8 cellular contexts compared by ENCODE assay signal in the genomic region with DNA sequence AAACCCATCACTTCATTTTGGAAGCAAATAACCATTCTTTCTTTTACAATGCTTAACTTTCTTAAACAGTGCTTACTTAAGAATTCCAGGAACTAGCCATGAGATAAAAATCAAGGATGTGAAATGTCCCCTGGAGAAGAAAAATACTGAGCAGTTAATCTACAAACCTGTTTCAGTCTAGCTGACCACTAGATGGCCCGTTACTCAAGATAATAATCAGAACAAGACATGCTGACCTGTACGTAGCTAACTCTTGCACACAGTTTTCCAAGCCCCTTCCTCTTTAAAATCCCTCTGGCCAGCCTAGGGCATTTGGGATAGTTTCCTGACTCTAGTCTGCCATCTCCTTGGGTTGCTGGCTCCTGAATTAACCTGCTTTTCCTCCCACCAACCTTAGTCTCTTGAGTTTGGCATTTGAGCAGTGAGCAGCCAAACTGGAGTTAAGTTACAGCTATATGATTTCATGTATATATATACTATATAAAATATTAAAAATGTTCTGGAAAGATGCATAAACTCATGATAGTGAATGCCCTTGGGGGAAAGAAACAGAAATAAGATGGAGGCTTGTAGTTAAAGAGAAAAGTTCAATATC. TPM values are rescaled to one million over a fixed set of nuclear protein-coding genes. Genes with fewer than 3 reads are reported as not detected.
DNase-seq lines count a peak whose midpoint lies in the region; ATAC-seq and TF ChIP-seq lines count a peak whose summit lies in the region.

No MANE protein-coding gene starts in this region.

- no peaks in the 10 kb centered on the region for H3K36me3 ChIP-seq in kidney epithelial cell (ENCODE audit: control insufficient read depth, insufficient read depth, low read length)

- H3K27me3 Mint-ChIP-seq in activated CD8-positive, alpha-beta T cell treated with anti-CD3 and anti-CD28 coated beads for 36 hours = no peaks in the 10 kb centered on the region
- H3K27me3 Mint-ChIP-seq in activated CD8-positive, alpha-beta T cell treated with anti-CD3 and anti-CD28 coated beads, Interleukin-2, amount 10 ng/mL, durations not matched to agents 7 days and 5 days (ENCODE audit: low read depth) = peaks cover 17% of the 10 kb centered on the region

- peaks cover 4% of the 10 kb centered on the region for H3K4me1 Mint-ChIP-seq in activated CD8-positive, alpha-beta T cell treated with anti-CD3 and anti-CD28 coated beads for 36 hours (ENCODE audit: low read depth)
- no peaks in the 10 kb centered on the region for H3K4me1 Mint-ChIP-seq in activated CD8-positive, alpha-beta T cell treated with anti-CD3 and anti-CD28 coated beads, Interleukin-2, amount 10 ng/mL, durations not matched to agents 7 days and 5 days (ENCODE audit: low read depth)

- DNase-seq in activated CD8-positive, alpha-beta T cell treated with anti-CD3 and anti-CD28 coated beads for 36 hours = no peak
- DNase-seq in activated CD8-positive, alpha-beta T cell treated with anti-CD3 and anti-CD28 coated beads, Interleukin-2, amount 10 ng/mL, durations not matched to agents 7 days and 5 days = no peak
- DNase-seq in NCI-H1930 (lab: John Stamatoyannopoulos, UW) (peak; percentile 17 to 20), amniotic epithelial cell (ENCODE audit: low read depth) (peak; percentile 69), kidney epithelial cell (ENCODE audit: low read depth) (peak; percentile 41)
- DNase-seq in activated CD4-positive, alpha-beta T cell treated with anti-CD3 and anti-CD28 coated beads, Interleukin-2, amount 50 U/mL, for 4 hours = no peak

- H3K9me3 Mint-ChIP-seq in activated CD8-positive, alpha-beta T cell treated with anti-CD3 and anti-CD28 coated beads for 36 hours = no peaks in the 10 kb centered on the region
- no peaks in the 10 kb centered on the region for H3K9me3 Mint-ChIP-seq in activated CD8-positive, alpha-beta T cell treated with anti-CD3 and anti-CD28 coated beads, Interleukin-2, amount 10 ng/mL, durations not matched to agents 7 days and 5 days (ENCODE audit: insufficient read depth)

- intact Hi-C loops in activated CD8-positive, alpha-beta T cell treated with anti-CD3 and anti-CD28 coated beads for 36 hours (cut with micrococcal nuclease) = no loop called here

- no peak overlapping the region for H3K4me3 Mint-ChIP-seq in activated CD8-positive, alpha-beta T cell treated with anti-CD3 and anti-CD28 coated beads for 36 hours
- H3K4me3 Mint-ChIP-seq in activated CD8-positive, alpha-beta T cell treated with anti-CD3 and anti-CD28 coated beads, Interleukin-2, amount 10 ng/mL, durations not matched to agents 7 days and 5 days = no peak overlapping the region

- no peak overlapping the region for H3K4me3 ChIP-seq in kidney epithelial cell (ENCODE audit: low read depth, low read length)

- CTCF ChIA-PET in activated CD8-positive, alpha-beta T cell treated with anti-CD3 and anti-CD28 coated beads for 36 hours (lab: Charles Lee) = interaction anchor here (0.6 to 3.0 kb wide), 7 partner anchors 21 to 230 kb away, joined by 3 to 30 read pairs (median 5); no protein-coding TSS in a partner anchor
- CTCF ChIA-PET in activated CD8-positive, alpha-beta T cell treated with anti-CD3 and anti-CD28 coated beads, Interleukin-2, amount 10 ng/mL, durations not matched to agents 7 days and 5 days (lab: Charles Lee) = interaction anchor here (0.8 to 8.1 kb wide), 9 partner anchors 21 to 136 kb away, joined by 3 to 98 read pairs (median 4); a partner anchor contains a TSS

- TF ChIP-seq CTCF in activated CD8-positive, alpha-beta T cell treated with anti-CD3 and anti-CD28 coated beads for 36 hours (IDR thresholded peaks at IDR 0.05) = peak; percentile 26
- peak; percentile 64 for TF ChIP-seq CTCF in kidney epithelial cell (IDR thresholded peaks at IDR 0.05; ENCODE audit: insufficient read depth, low read length, poor library complexity, severe bottlenecking)

- ATAC-seq in activated CD8-positive, alpha-beta T cell treated with anti-CD3 and anti-CD28 coated beads for 36 hours = no peak
- ATAC-seq in activated CD8-positive, alpha-beta T cell treated with anti-CD3 and anti-CD28 coated beads, Interleukin-2, amount 10 ng/mL, durations not matched to agents 7 days and 5 days = no peak
- no peak for ATAC-seq in HG02642 (IDR thresholded peaks at IDR 0.05; ENCODE audit: poor library complexity, unreplicated experiment)
- no peak for ATAC-seq in GM21737 (IDR thresholded peaks at IDR 0.05; ENCODE audit: unreplicated experiment)

- POLR2A ChIA-PET in activated CD8-positive, alpha-beta T cell treated with anti-CD3 and anti-CD28 coated beads for 36 hours (lab: Charles Lee) = interaction anchor here (1.2 kb wide), 1 partner anchor 22 kb away, joined by 3 read pairs; no protein-coding TSS in a partner anchor
- POLR2A ChIA-PET in activated CD8-positive, alpha-beta T cell treated with anti-CD3 and anti-CD28 coated beads, Interleukin-2, amount 10 ng/mL, durations not matched to agents 7 days and 5 days (lab: Charles Lee) = no interaction called here

- H3K27me3 ChIP-seq in kidney epithelial cell (ENCODE audit: control insufficient read depth, insufficient read depth, low read length) = no peaks in the 10 kb centered on the region

- H3K36me3 Mint-ChIP-seq in activated CD8-positive, alpha-beta T cell treated with anti-CD3 and anti-CD28 coated beads for 36 hours (ENCODE audit: low read depth) = no peaks in the 10 kb centered on the region
- no peaks in the 10 kb centered on the region for H3K36me3 Mint-ChIP-seq in activated CD8-positive, alpha-beta T cell treated with anti-CD3 and anti-CD28 coated beads, Interleukin-2, amount 10 ng/mL, durations not matched to agents 7 days and 5 days (ENCODE audit: low read depth)

- no peak overlapping the region for H3K27ac Mint-ChIP-seq in activated CD8-positive, alpha-beta T cell treated with anti-CD3 and anti-CD28 coated beads for 36 hours
- no peak overlapping the region for H3K27ac Mint-ChIP-seq in activated CD8-positive, alpha-beta T cell treated with anti-CD3 and anti-CD28 coated beads, Interleukin-2, amount 10 ng/mL, durations not matched to agents 7 days and 5 days

RNA-seq across cellular contexts. Expression of a gene that starts 59.3 kb away (rescaled TPM):
- 100 to 1,000 TPM; 147 to 150 TPM for total RNA-seq in activated CD8-positive, alpha-beta T cell treated with anti-CD3 and anti-CD28 coated beads for 36 hours
- total RNA-seq in activated CD8-positive, alpha-beta T cell treated with anti-CD3 and anti-CD28 coated beads, Interleukin-2, amount 10 ng/mL, durations not matched to agents 7 days and 5 days = 10 to 100 TPM; 51.6 to 52.9 TPM
- 7.5 and 13.2 TPM in 2 replicates for total RNA-seq in kidney epithelial cell

Comparison
In these comparisons a context has a peak if more than half of its experiments do, and no peak if none do; other contexts are left out.
1. DNase-seq: peak in NCI-H1930 (2 of 2), amniotic epithelial cell (single experiment) and kidney epithelial cell (single experiment); none in activated CD8-positive, alpha-beta T cell treated with anti-CD3 and anti-CD28 coated beads for 36 hours (single experiment), activated CD8-positive, alpha-beta T cell treated with anti-CD3 and anti-CD28 coated beads, Interleukin-2, amount 10 ng/mL, durations not matched to agents 7 days and 5 days (single experiment) and activated CD4-positive, alpha-beta T cell treated with anti-CD3 and anti-CD28 coated beads, Interleukin-2, amount 50 U/mL, for 4 hours (0 of 2).